25 cellular contexts compared by ENCODE assay signal in genomic region chr1:68625636-68626035, GRCh38.
"Had no signal": no experiment of that assay in that cellular context is flagged by ENCODE, and none has a peak within 500 bp of the region (broad histone marks: within the 10 kb centered on the region; RNA-seq: fewer than 3 reads in every experiment).

No MANE protein-coding gene starts in this region.

- DNase-seq: stimulated activated CD4-positive, alpha-beta T cell treated with anti-CD3 and anti-CD28 coated beads, Interleukin-2, amount 100 ng/mL, for 48 hours; stimulated activated CD4-positive, alpha-beta T cell treated with anti-CD3 and anti-CD28 coated beads, Interleukin-4, amount 100 ng/mL, for 1 hour; stimulated activated CD4-positive, alpha-beta T cell treated with anti-CD3 and anti-CD28 coated beads, Interleukin-4, amount 100 ng/mL, for 24 hours; stimulated activated CD4-positive, alpha-beta T cell treated with anti-CD3 and anti-CD28 coated beads, Interleukin-4, amount 100 ng/mL, for 4 hours; stimulated activated CD8-positive, alpha-beta memory T cell treated with anti-CD3 and anti-CD28 coated beads, Interleukin-4, amount 100 ng/mL, for 48 hours; stimulated activated naive B cell treated with anti-CD40 and anti-IgM and Interleukin-4, amounts not matched to agents 10 μg/mL and 1 μg/mL and 100 μg/mL, for 72 hours; stimulated activated naive CD4-positive, alpha-beta T cell; stimulated activated naive CD4-positive, alpha-beta T cell treated with Interleukin-2 at 50 U/mL for 16 hours; stimulated activated naive CD8-positive, alpha-beta T cell treated with anti-CD3 and anti-CD28 coated beads, Interleukin-15, amount 100 ng/mL, for 72 hours; stomach; substantia nigra; testis; thyroid gland; tibial artery; transverse colon; trophoblast cell; upper lobe of left lung; upper lobe of right lung; uterus had no signal

- H3K27ac ChIP-seq: stomach, suprapubic skin, testis, thoracic aorta, thyroid gland, tibial artery, tibial nerve, transverse colon, upper lobe of left lung, upper lobe of right lung, uterus, vagina had no signal

- ATAC-seq: stimulated activated effector memory CD8-positive, alpha-beta T cell treated with anti-CD3 and anti-CD28 coated beads, Interleukin-12 subunit alpha, Interleukin-12 subunit beta, amount 100 ng/mL, for 72 hours; stimulated activated memory B cell treated with anti-CD40 and anti-IgM and Interleukin-4, amounts not matched to agents 10 μg/mL and 1 μg/mL and 100 μg/mL, for 72 hours; stimulated activated naive B cell treated with anti-CD40 and anti-IgM and Interleukin-4, amounts not matched to agents 10 μg/mL and 1 μg/mL and 100 μg/mL, for 72 hours; stimulated activated naive CD8-positive, alpha-beta T cell treated with anti-CD3 and anti-CD28 coated beads, Interleukin-15, amount 100 ng/mL, for 72 hours; upper lobe of right lung had no signal
